1 cellular context compared by ENCODE assay signal in the genomic region with DNA sequence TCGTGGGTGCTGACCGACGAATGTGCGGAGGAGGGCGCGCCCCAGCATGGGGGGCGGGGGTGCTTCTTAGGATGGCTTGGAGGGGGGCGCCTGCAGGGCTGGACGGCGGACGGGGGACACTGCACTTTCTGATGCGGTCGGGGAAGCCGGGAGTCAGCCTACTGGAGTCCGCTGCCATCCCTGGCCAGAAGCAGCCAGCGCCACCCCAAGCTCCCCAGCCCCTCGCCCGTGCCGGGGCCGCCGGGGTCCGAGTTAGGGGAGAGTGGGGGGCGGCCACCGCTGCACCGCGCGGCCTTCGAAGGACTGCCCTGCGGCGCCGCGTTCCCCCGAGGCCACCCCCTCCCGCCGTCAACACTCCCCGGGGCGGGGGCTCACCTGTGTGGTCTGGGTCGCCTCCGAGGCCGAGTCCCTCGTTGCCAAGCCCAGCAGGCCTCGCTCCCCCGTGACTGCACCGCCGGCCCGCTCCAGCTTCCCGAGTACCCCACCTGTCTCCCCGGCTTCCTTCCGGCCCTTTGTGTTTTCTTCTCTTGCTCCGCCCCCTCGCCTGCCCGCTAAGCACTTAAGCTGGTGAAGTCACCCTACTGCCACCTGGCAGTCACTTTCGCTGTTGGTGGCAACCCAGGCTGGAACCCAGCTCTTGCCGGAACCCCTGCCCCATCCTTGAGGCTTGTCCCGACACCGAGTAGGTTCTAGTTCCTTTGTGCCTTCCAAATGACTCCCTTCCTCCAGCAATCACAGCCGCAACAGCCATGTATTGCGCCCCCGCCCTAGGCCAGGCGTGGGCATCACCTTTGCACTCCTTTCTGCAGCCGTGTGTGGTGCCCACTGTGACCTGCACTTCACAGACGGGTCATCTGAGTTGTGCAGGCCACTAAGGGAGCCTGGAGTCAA.
TF ChIP-seq lines count a peak whose summit lies in the region.

A gene with protein sequence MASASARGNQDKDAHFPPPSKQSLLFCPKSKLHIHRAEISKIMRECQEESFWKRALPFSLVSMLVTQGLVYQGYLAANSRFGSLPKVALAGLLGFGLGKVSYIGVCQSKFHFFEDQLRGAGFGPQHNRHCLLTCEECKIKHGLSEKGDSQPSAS (minus strand): TSS at position 492 of the 891 bp plus-strand sequence. CDS start 2,225 bp downstream, outside the sequence.

TF ChIP-seq in HEK293, 187 proteins besides CTCF, POLR2A, EP300 and RAD21 (continued from another document):
- TF ChIP-seq, protein P1, sequence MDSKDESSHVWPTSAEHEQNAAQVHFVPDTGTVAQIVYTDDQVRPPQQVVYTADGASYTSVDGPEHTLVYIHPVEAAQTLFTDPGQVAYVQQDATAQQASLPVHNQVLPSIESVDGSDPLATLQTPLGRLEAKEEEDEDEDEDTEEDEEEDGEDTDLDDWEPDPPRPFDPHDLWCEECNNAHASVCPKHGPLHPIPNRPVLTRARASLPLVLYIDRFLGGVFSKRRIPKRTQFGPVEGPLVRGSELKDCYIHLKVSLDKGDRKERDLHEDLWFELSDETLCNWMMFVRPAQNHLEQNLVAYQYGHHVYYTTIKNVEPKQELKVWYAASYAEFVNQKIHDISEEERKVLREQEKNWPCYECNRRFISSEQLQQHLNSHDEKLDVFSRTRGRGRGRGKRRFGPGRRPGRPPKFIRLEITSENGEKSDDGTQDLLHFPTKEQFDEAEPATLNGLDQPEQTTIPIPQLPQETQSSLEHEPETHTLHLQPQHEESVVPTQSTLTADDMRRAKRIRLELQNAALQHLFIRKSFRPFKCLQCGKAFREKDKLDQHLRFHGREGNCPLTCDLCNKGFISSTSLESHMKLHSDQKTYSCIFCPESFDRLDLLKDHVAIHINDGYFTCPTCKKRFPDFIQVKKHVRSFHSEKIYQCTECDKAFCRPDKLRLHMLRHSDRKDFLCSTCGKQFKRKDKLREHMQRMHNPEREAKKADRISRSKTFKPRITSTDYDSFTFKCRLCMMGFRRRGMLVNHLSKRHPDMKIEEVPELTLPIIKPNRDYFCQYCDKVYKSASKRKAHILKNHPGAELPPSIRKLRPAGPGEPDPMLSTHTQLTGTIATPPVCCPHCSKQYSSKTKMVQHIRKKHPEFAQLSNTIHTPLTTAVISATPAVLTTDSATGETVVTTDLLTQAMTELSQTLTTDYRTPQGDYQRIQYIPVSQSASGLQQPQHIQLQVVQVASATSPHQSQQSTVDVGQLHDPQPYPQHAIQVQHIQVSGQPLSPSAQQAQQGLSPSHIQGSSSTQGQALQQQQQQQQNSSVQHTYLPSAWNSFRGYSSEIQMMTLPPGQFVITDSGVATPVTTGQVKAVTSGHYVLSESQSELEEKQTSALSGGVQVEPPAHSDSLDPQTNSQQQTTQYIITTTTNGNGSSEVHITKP (tag by site-specific recombination; IDR thresholded peaks at IDR 0.05): 0 out of 2 replicates have a peak, but pooled peaks have one; percentile 43
- TF ChIP-seq, protein P2, sequence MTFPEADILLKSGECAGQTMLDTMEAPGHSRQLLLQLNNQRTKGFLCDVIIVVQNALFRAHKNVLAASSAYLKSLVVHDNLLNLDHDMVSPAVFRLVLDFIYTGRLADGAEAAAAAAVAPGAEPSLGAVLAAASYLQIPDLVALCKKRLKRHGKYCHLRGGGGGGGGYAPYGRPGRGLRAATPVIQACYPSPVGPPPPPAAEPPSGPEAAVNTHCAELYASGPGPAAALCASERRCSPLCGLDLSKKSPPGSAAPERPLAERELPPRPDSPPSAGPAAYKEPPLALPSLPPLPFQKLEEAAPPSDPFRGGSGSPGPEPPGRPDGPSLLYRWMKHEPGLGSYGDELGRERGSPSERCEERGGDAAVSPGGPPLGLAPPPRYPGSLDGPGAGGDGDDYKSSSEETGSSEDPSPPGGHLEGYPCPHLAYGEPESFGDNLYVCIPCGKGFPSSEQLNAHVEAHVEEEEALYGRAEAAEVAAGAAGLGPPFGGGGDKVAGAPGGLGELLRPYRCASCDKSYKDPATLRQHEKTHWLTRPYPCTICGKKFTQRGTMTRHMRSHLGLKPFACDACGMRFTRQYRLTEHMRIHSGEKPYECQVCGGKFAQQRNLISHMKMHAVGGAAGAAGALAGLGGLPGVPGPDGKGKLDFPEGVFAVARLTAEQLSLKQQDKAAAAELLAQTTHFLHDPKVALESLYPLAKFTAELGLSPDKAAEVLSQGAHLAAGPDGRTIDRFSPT (tag by site-specific recombination; IDR thresholded peaks at IDR 0.05): peak; percentile 98
- 0 out of 2 replicates have a peak, but pooled peaks have one; percentile 37 for TF ChIP-seq ZBTB20 (tag by site-specific recombination; IDR thresholded peaks at IDR 0.05)
- peak; percentile 44 for TF ChIP-seq ZNF341 (tag by site-specific recombination; IDR thresholded peaks at IDR 0.05; ENCODE audit: low read depth)
- no peak for TF ChIP-seq ZNF24 (tag by site-specific recombination; IDR thresholded peaks at IDR 0.05)
- TF ChIP-seq ZNF132 (tag by site-specific recombination; IDR thresholded peaks at IDR 0.05; ENCODE audit: borderline replicate concordance): no peak
- TF ChIP-seq, protein P3, sequence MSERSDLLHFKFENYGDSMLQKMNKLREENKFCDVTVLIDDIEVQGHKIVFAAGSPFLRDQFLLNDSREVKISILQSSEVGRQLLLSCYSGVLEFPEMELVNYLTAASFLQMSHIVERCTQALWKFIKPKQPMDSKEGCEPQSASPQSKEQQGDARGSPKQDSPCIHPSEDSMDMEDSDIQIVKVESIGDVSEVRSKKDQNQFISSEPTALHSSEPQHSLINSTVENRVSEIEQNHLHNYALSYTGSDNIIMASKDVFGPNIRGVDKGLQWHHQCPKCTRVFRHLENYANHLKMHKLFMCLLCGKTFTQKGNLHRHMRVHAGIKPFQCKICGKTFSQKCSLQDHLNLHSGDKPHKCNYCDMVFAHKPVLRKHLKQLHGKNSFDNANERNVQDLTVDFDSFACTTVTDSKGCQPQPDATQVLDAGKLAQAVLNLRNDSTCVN (tag by site-specific recombination; optimal IDR thresholded peaks at IDR 0.05): peak; percentile 19
- TF ChIP-seq ZNF473 (tag by site-specific recombination; IDR thresholded peaks at IDR 0.05): no peak
- TF ChIP-seq KLF16 (tag by site-specific recombination; IDR thresholded peaks at IDR 0.05): peak; percentile 63; the same call in 1 of the 2 replicates
- TF ChIP-seq ZNF521 (tag by site-specific recombination; IDR thresholded peaks at IDR 0.05): no peak
- peak; percentile 55 for TF ChIP-seq SP3 (tag by site-specific recombination; IDR thresholded peaks at IDR 0.05)
- TF ChIP-seq, protein P4, sequence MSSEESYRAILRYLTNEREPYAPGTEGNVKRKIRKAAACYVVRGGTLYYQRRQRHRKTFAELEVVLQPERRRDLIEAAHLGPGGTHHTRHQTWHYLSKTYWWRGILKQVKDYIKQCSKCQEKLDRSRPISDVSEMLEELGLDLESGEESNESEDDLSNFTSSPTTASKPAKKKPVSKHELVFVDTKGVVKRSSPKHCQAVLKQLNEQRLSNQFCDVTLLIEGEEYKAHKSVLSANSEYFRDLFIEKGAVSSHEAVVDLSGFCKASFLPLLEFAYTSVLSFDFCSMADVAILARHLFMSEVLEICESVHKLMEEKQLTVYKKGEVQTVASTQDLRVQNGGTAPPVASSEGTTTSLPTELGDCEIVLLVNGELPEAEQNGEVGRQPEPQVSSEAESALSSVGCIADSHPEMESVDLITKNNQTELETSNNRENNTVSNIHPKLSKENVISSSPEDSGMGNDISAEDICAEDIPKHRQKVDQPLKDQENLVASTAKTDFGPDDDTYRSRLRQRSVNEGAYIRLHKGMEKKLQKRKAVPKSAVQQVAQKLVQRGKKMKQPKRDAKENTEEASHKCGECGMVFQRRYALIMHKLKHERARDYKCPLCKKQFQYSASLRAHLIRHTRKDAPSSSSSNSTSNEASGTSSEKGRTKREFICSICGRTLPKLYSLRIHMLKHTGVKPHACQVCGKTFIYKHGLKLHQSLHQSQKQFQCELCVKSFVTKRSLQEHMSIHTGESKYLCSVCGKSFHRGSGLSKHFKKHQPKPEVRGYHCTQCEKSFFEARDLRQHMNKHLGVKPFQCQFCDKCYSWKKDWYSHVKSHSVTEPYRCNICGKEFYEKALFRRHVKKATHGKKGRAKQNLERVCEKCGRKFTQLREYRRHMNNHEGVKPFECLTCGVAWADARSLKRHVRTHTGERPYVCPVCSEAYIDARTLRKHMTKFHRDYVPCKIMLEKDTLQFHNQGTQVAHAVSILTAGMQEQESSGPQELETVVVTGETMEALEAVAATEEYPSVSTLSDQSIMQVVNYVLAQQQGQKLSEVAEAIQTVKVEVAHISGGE (tag by site-specific recombination; conservative IDR thresholded peaks at IDR 0.05; ENCODE audit: low read depth): peak; percentile 85
- peak; percentile 27; the same call in 1 of the 2 replicates for TF ChIP-seq ZXDB (tag by site-specific recombination; IDR thresholded peaks at IDR 0.05)
- TF ChIP-seq, protein P5, sequence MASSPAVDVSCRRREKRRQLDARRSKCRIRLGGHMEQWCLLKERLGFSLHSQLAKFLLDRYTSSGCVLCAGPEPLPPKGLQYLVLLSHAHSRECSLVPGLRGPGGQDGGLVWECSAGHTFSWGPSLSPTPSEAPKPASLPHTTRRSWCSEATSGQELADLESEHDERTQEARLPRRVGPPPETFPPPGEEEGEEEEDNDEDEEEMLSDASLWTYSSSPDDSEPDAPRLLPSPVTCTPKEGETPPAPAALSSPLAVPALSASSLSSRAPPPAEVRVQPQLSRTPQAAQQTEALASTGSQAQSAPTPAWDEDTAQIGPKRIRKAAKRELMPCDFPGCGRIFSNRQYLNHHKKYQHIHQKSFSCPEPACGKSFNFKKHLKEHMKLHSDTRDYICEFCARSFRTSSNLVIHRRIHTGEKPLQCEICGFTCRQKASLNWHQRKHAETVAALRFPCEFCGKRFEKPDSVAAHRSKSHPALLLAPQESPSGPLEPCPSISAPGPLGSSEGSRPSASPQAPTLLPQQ (tag by site-specific recombination; IDR thresholded peaks at IDR 0.05): 0 out of 2 replicates have a peak, but pooled peaks have one; percentile 16
- peak; percentile 77 for TF ChIP-seq ZNF335 (tag by site-specific recombination; conservative IDR thresholded peaks at IDR 0.05)
- TF ChIP-seq WT1 (tag by site-specific recombination; IDR thresholded peaks at IDR 0.05): no peak
- TF ChIP-seq ZBTB17 (tag by site-specific recombination; IDR thresholded peaks at IDR 0.05): peak; percentile 21; the same call in 1 of the 2 replicates
- TF ChIP-seq HOXA7 (CRISPR knock-in tag; IDR thresholded peaks at IDR 0.05; ENCODE audit: borderline replicate concordance): no peak
- TF ChIP-seq ZFP41 (tag by site-specific recombination; IDR thresholded peaks at IDR 0.05; ENCODE audit: borderline replicate concordance): no peak
- TF ChIP-seq SP2 (tag by site-specific recombination; IDR thresholded peaks at IDR 0.05): peak; percentile 29; the same call in 1 of the 2 replicates
- TF ChIP-seq, protein P6, sequence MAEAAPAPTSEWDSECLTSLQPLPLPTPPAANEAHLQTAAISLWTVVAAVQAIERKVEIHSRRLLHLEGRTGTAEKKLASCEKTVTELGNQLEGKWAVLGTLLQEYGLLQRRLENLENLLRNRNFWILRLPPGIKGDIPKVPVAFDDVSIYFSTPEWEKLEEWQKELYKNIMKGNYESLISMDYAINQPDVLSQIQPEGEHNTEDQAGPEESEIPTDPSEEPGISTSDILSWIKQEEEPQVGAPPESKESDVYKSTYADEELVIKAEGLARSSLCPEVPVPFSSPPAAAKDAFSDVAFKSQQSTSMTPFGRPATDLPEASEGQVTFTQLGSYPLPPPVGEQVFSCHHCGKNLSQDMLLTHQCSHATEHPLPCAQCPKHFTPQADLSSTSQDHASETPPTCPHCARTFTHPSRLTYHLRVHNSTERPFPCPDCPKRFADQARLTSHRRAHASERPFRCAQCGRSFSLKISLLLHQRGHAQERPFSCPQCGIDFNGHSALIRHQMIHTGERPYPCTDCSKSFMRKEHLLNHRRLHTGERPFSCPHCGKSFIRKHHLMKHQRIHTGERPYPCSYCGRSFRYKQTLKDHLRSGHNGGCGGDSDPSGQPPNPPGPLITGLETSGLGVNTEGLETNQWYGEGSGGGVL (tag by site-specific recombination; IDR thresholded peaks at IDR 0.05): 0 out of 2 replicates have a peak, but pooled peaks have one; percentile 11
- TF ChIP-seq ZNF394 (tag by site-specific recombination; IDR thresholded peaks at IDR 0.05; ENCODE audit: borderline replicate concordance): peak; percentile 44; the same call in 1 of the 2 replicates
- TF ChIP-seq, protein P7, sequence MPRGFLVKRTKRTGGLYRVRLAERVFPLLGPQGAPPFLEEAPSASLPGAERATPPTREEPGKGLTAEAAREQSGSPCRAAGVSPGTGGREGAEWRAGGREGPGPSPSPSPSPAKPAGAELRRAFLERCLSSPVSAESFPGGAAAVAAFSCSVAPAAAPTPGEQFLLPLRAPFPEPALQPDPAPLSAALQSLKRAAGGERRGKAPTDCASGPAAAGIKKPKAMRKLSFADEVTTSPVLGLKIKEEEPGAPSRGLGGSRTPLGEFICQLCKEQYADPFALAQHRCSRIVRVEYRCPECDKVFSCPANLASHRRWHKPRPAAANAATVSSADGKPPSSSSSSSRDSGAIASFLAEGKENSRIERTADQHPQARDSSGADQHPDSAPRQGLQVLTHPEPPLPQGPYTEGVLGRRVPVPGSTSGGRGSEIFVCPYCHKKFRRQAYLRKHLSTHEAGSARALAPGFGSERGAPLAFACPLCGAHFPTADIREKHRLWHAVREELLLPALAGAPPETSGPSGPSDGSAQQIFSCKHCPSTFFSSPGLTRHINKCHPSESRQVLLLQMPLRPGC (tag by site-specific recombination; IDR thresholded peaks at IDR 0.05): no peak; the same call in 1 of the 2 replicates
- peak; percentile 90 for TF ChIP-seq GLIS2 (tag by site-specific recombination; IDR thresholded peaks at IDR 0.05)
- peak; percentile 40; the same call in 1 of the 2 replicates for TF ChIP-seq ZNF629 (tag by site-specific recombination; IDR thresholded peaks at IDR 0.05)
- peak; percentile 67 for TF ChIP-seq ZIC2 (tag by site-specific recombination; IDR thresholded peaks at IDR 0.05)
- TF ChIP-seq, protein P8, sequence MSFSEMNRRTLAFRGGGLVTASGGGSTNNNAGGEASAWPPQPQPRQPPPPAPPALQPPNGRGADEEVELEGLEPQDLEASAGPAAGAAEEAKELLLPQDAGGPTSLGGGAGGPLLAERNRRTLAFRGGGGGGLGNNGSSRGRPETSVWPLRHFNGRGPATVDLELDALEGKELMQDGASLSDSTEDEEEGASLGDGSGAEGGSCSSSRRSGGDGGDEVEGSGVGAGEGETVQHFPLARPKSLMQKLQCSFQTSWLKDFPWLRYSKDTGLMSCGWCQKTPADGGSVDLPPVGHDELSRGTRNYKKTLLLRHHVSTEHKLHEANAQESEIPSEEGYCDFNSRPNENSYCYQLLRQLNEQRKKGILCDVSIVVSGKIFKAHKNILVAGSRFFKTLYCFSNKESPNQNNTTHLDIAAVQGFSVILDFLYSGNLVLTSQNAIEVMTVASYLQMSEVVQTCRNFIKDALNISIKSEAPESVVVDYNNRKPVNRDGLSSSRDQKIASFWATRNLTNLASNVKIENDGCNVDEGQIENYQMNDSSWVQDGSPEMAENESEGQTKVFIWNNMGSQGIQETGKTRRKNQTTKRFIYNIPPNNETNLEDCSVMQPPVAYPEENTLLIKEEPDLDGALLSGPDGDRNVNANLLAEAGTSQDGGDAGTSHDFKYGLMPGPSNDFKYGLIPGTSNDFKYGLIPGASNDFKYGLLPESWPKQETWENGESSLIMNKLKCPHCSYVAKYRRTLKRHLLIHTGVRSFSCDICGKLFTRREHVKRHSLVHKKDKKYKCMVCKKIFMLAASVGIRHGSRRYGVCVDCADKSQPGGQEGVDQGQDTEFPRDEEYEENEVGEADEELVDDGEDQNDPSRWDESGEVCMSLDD (tag by site-specific recombination; IDR thresholded peaks at IDR 0.05): peak; percentile 82; the same call in 1 of the 2 replicates
- peak; percentile 39 for TF ChIP-seq ZNF366 (tag by site-specific recombination; conservative IDR thresholded peaks at IDR 0.05)
- TF ChIP-seq PRDM1 (tag by site-specific recombination; IDR thresholded peaks at IDR 0.05): peak; percentile 62; the same call in 1 of the 2 replicates
- peak; percentile 80 for TF ChIP-seq GLIS1 (tag by site-specific recombination; IDR thresholded peaks at IDR 0.05)
